In the genomic region with DNA sequence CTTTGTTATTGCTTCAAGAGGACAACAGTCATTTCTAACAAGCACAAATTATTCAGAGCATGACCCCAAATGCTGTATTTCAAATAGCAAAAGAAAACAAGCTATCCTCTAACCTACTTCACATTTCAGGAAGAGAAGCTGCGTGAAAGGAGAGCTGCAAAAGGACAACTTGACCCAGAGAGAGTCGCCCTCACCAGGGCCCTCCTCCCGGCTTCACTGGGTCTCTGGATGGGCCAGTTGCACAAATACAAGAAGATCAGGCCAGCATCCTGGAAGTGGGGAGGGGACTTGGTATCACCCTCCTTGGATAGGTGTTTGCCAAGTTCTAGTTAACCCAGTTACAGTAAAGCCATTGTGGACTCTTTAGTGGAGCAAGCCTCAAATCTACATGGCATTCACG, we compare ENCODE assay signal across 34 cellular contexts.
"Had no signal": no experiment of that assay in that cellular context is flagged by ENCODE, and none has a peak within 500 bp of the region (broad histone marks: within the 10 kb centered on the region; RNA-seq: fewer than 3 reads in every experiment).

No MANE protein-coding gene starts in this region.

- H3K4me1 Mint-ChIP-seq: activated CD4-positive, alpha-beta memory T cell treated with anti-CD3 and anti-CD28 coated beads, Interleukin-2, amount 10 ng/mL, durations not matched to agents 7 days and 5 days; activated CD4-positive, alpha-beta T cell treated with anti-CD3 and anti-CD28 coated beads for 36 hours; activated CD4-positive, alpha-beta T cell treated with anti-CD3 and anti-CD28 coated beads, Interleukin-2, amount 10 ng/mL, durations not matched to agents 7 days and 5 days; activated CD8-positive, alpha-beta memory T cell treated with anti-CD3 and anti-CD28 coated beads, Interleukin-2, amount 10 ng/mL, durations not matched to agents 7 days and 5 days; activated naive CD4-positive, alpha-beta T cell treated with anti-CD3 and anti-CD28 coated beads, Interleukin-2, amount 10 ng/mL, durations not matched to agents 7 days and 5 days; activated naive CD4-positive, alpha-beta T cell treated with anti-CD3 and anti-CD28 coated beads, Interleukin-2, amount 50 U/mL, for 24 hours; activated naive CD8-positive, alpha-beta T cell treated with anti-CD3 and anti-CD28 coated beads, Interleukin-2, amount 10 ng/mL, durations not matched to agents 7 days and 5 days; activated naive CD8-positive, alpha-beta T cell treated with anti-CD3 and anti-CD28 coated beads, Interleukin-2, amount 50 U/mL, for 24 hours had no signal

- H3K4me1 ChIP-seq: ascending aorta, body of pancreas, breast epithelium had no signal

- H3K9me3 ChIP-seq: ascending aorta, body of pancreas, breast epithelium had no signal

- DNase-seq: activated CD4-positive, alpha-beta memory T cell treated with anti-CD3 and anti-CD28 coated beads, Interleukin-2, amount 10 ng/mL, durations not matched to agents 7 days and 5 days; activated CD4-positive, alpha-beta T cell treated with anti-CD3 and anti-CD28 coated beads for 1 hour; activated CD4-positive, alpha-beta T cell treated with anti-CD3 and anti-CD28 coated beads for 36 hours; activated CD4-positive, alpha-beta T cell treated with anti-CD3 and anti-CD28 coated beads for 48 hours; activated CD4-positive, alpha-beta T cell treated with anti-CD3 and anti-CD28 coated beads, Interleukin-2, amount 10 ng/mL, durations not matched to agents 7 days and 5 days; activated CD4-positive, alpha-beta T cell treated with anti-CD3 and anti-CD28 coated beads, Interleukin-2, amount 50 U/mL, for 48 hours; activated CD4-positive, CD25-positive, alpha-beta regulatory T cell; activated CD8-positive, alpha-beta memory T cell treated with anti-CD3 and anti-CD28 coated beads for 24 hours; activated CD8-positive, alpha-beta memory T cell treated with anti-CD3 and anti-CD28 coated beads, Interleukin-2, amount 10 ng/mL, durations not matched to agents 7 days and 5 days; activated CD8-positive, alpha-beta memory T cell treated with anti-CD3 and anti-CD28 coated beads, Interleukin-2, amount 50 U/mL, for 48 hours; activated CD8-positive, alpha-beta T cell treated with anti-CD3 and anti-CD28 coated beads, Interleukin-2, amount 10 ng/mL, durations not matched to agents 7 days and 5 days; activated effector memory CD4-positive, alpha-beta T cell treated with Interleukin-2 at 50 U/mL for 16 hours; activated gamma-delta T cell; activated naive CD4-positive, alpha-beta T cell treated with anti-CD3 and anti-CD28 coated beads, Interleukin-2, amount 10 ng/mL, durations not matched to agents 7 days and 5 days; activated naive CD4-positive, alpha-beta T cell treated with Interleukin-2 at 50 U/mL for 16 hours; activated naive CD8-positive, alpha-beta T cell treated with anti-CD3 and anti-CD28 coated beads, Interleukin-2, amount 10 ng/mL, durations not matched to agents 7 days and 5 days; activated naive CD8-positive, alpha-beta T cell treated with anti-CD3 and anti-CD28 coated beads, Interleukin-2, amount 50 U/mL, for 24 hours; activated T-cell treated with anti-CD3 and anti-CD28 coated beads, Interleukin-2, amount 50 U/mL, for 24 hours; activated T-cell treated with anti-CD3 and anti-CD28 coated beads, Interleukin-2, amount 50 U/mL, for 48 hours; body of pancreas; brain microvascular endothelial cell; central memory CD4-positive, alpha-beta T cell; T-helper 1 cell; T-helper 2 cell; T-helper 9 cell had no signal

- H3K27me3 ChIP-seq: ascending aorta, body of pancreas, brain microvascular endothelial cell, breast epithelium had no signal

- H3K36me3 Mint-ChIP-seq: activated CD8-positive, alpha-beta memory T cell treated with anti-CD3 and anti-CD28 coated beads, Interleukin-2, amount 10 ng/mL, durations not matched to agents 7 days and 5 days; activated naive CD4-positive, alpha-beta T cell treated with anti-CD3 and anti-CD28 coated beads, Interleukin-2, amount 10 ng/mL, durations not matched to agents 7 days and 5 days; activated naive CD4-positive, alpha-beta T cell treated with anti-CD3 and anti-CD28 coated beads, Interleukin-2, amount 50 U/mL, for 24 hours; activated naive CD8-positive, alpha-beta T cell; activated naive CD8-positive, alpha-beta T cell treated with anti-CD3 and anti-CD28 coated beads, Interleukin-2, amount 10 ng/mL, durations not matched to agents 7 days and 5 days had no signal

- H3K9me3 Mint-ChIP-seq: activated CD4-positive, alpha-beta T cell treated with anti-CD3 and anti-CD28 coated beads, Interleukin-2, amount 10 ng/mL, durations not matched to agents 7 days and 5 days; activated naive CD8-positive, alpha-beta T cell treated with anti-CD3 and anti-CD28 coated beads, Interleukin-2, amount 10 ng/mL, durations not matched to agents 7 days and 5 days; activated T-cell treated with anti-CD3 and anti-CD28 coated beads, Interleukin-2, amount 50 U/mL, for 24 hours; T-helper 1 cell treated with Interleukin-12 subunit alpha and Interleukin-12 subunit beta and Interleukin-4 antibody, amounts not matched to agents 30 μg/mL and 1 μg/mL, for 36 hours had no signal

- ATAC-seq: activated CD4-positive, alpha-beta T cell treated with anti-CD3 and anti-CD28 coated beads for 36 hours; activated CD4-positive, CD25-positive, alpha-beta regulatory T cell treated with anti-CD3 and anti-CD28 coated beads, Interleukin-2, amount 50 U/mL, for 24 hours; activated CD8-positive, alpha-beta memory T cell treated with anti-CD3 and anti-CD28 coated beads, Interleukin-2, amount 10 ng/mL, durations not matched to agents 7 days and 5 days; activated CD8-positive, alpha-beta T cell treated with anti-CD3 and anti-CD28 coated beads, Interleukin-2, amount 10 ng/mL, durations not matched to agents 7 days and 5 days; activated naive CD8-positive, alpha-beta T cell treated with anti-CD3 and anti-CD28 coated beads, Interleukin-2, amount 50 U/mL, for 24 hours; body of pancreas had no signal

- H3K27ac ChIP-seq: ascending aorta, body of pancreas, brain microvascular endothelial cell, breast epithelium, VCaP had no signal

- H3K4me3 Mint-ChIP-seq: activated CD4-positive, alpha-beta memory T cell treated with anti-CD3 and anti-CD28 coated beads, Interleukin-2, amount 10 ng/mL, durations not matched to agents 7 days and 5 days; activated CD4-positive, alpha-beta T cell treated with anti-CD3 and anti-CD28 coated beads for 36 hours; activated CD4-positive, alpha-beta T cell treated with anti-CD3 and anti-CD28 coated beads, Interleukin-2, amount 10 ng/mL, durations not matched to agents 7 days and 5 days; activated CD8-positive, alpha-beta memory T cell treated with anti-CD3 and anti-CD28 coated beads, Interleukin-2, amount 10 ng/mL, durations not matched to agents 7 days and 5 days; activated CD8-positive, alpha-beta T cell treated with anti-CD3 and anti-CD28 coated beads, Interleukin-2, amount 10 ng/mL, durations not matched to agents 7 days and 5 days; activated naive CD4-positive, alpha-beta T cell treated with anti-CD3 and anti-CD28 coated beads, Interleukin-2, amount 10 ng/mL, durations not matched to agents 7 days and 5 days; activated naive CD4-positive, alpha-beta T cell treated with anti-CD3 and anti-CD28 coated beads, Interleukin-2, amount 50 U/mL, for 24 hours; activated naive CD8-positive, alpha-beta T cell; activated naive CD8-positive, alpha-beta T cell treated with anti-CD3 and anti-CD28 coated beads, Interleukin-2, amount 10 ng/mL, durations not matched to agents 7 days and 5 days; activated naive CD8-positive, alpha-beta T cell treated with anti-CD3 and anti-CD28 coated beads, Interleukin-2, amount 50 U/mL, for 24 hours; activated T-cell treated with anti-CD3 and anti-CD28 coated beads, Interleukin-2, amount 50 U/mL, for 24 hours; T-helper 1 cell treated with Interleukin-12 subunit alpha and Interleukin-12 subunit beta and Interleukin-4 antibody, amounts not matched to agents 30 μg/mL and 1 μg/mL, for 36 hours; T-helper 2 cell treated with Interferon-gamma antibody and Interleukin-4, amounts not matched to agents 5 μg/mL and 100 μg/mL, for 36 hours had no signal

- H3K27ac Mint-ChIP-seq: activated CD4-positive, alpha-beta memory T cell treated with anti-CD3 and anti-CD28 coated beads, Interleukin-2, amount 10 ng/mL, durations not matched to agents 7 days and 5 days; activated CD4-positive, alpha-beta T cell treated with anti-CD3 and anti-CD28 coated beads for 36 hours; activated CD4-positive, alpha-beta T cell treated with anti-CD3 and anti-CD28 coated beads, Interleukin-2, amount 10 ng/mL, durations not matched to agents 7 days and 5 days; activated CD8-positive, alpha-beta memory T cell treated with anti-CD3 and anti-CD28 coated beads, Interleukin-2, amount 10 ng/mL, durations not matched to agents 7 days and 5 days; activated CD8-positive, alpha-beta T cell treated with anti-CD3 and anti-CD28 coated beads, Interleukin-2, amount 10 ng/mL, durations not matched to agents 7 days and 5 days; activated naive CD4-positive, alpha-beta T cell treated with anti-CD3 and anti-CD28 coated beads, Interleukin-2, amount 10 ng/mL, durations not matched to agents 7 days and 5 days; activated naive CD4-positive, alpha-beta T cell treated with anti-CD3 and anti-CD28 coated beads, Interleukin-2, amount 50 U/mL, for 24 hours; activated naive CD8-positive, alpha-beta T cell; activated naive CD8-positive, alpha-beta T cell treated with anti-CD3 and anti-CD28 coated beads, Interleukin-2, amount 10 ng/mL, durations not matched to agents 7 days and 5 days; activated naive CD8-positive, alpha-beta T cell treated with anti-CD3 and anti-CD28 coated beads, Interleukin-2, amount 50 U/mL, for 24 hours; activated T-cell treated with anti-CD3 and anti-CD28 coated beads, Interleukin-2, amount 50 U/mL, for 24 hours; activated T-helper 2 cell treated with anti-CD3 and anti-CD28 coated beads, Interferon-gamma antibody, Interleukin-2, Interleukin-4, amounts not matched to agents 10 μg/mL and 5 μg/mL and 100 μg/mL, durations not matched to agents 14 hours and 24 hours and 36 hours; T-helper 1 cell treated with Interleukin-12 subunit alpha and Interleukin-12 subunit beta and Interleukin-4 antibody, amounts not matched to agents 30 μg/mL and 1 μg/mL, for 36 hours; T-helper 2 cell treated with Interferon-gamma antibody and Interleukin-4, amounts not matched to agents 5 μg/mL and 100 μg/mL, for 36 hours had no signal

- H3K4me3 ChIP-seq: ascending aorta, body of pancreas, breast epithelium had no signal

- H3K36me3 ChIP-seq: ascending aorta, brain microvascular endothelial cell, breast epithelium had no signal

- H3K27me3 Mint-ChIP-seq: activated CD4-positive, alpha-beta memory T cell treated with anti-CD3 and anti-CD28 coated beads, Interleukin-2, amount 10 ng/mL, durations not matched to agents 7 days and 5 days; activated CD4-positive, alpha-beta T cell treated with anti-CD3 and anti-CD28 coated beads for 36 hours; activated CD4-positive, alpha-beta T cell treated with anti-CD3 and anti-CD28 coated beads, Interleukin-2, amount 10 ng/mL, durations not matched to agents 7 days and 5 days; activated CD8-positive, alpha-beta memory T cell treated with anti-CD3 and anti-CD28 coated beads, Interleukin-2, amount 10 ng/mL, durations not matched to agents 7 days and 5 days; activated naive CD4-positive, alpha-beta T cell treated with anti-CD3 and anti-CD28 coated beads, Interleukin-2, amount 10 ng/mL, durations not matched to agents 7 days and 5 days; activated naive CD8-positive, alpha-beta T cell; activated naive CD8-positive, alpha-beta T cell treated with anti-CD3 and anti-CD28 coated beads, Interleukin-2, amount 10 ng/mL, durations not matched to agents 7 days and 5 days; activated naive CD8-positive, alpha-beta T cell treated with anti-CD3 and anti-CD28 coated beads, Interleukin-2, amount 50 U/mL, for 24 hours; activated T-cell treated with anti-CD3 and anti-CD28 coated beads, Interleukin-2, amount 50 U/mL, for 24 hours had no signal
